In genomic region chr6:125798734-125799510, GRCh38 we compare ENCODE assay signal across 10 cellular contexts. TPM values are rescaled to one million over a fixed set of nuclear protein-coding genes. Genes with fewer than 3 reads are reported as not detected.
DNase-seq lines count a peak whose midpoint lies in the region; ATAC-seq and TF ChIP-seq lines count a peak whose summit lies in the region.
"Had no signal": no experiment of that assay in that cellular context is flagged by ENCODE, and none has a peak within 500 bp of the region (broad histone marks: within the 10 kb centered on the region; RNA-seq: fewer than 3 reads in every experiment).

No MANE protein-coding gene starts in this region.

- CTCF ChIA-PET in GM10248 (lab: Yijun Ruan, JAX) = interaction anchor here (0.9 to 17.5 kb wide), 7 partner anchors 9 to 489 kb away, joined by 3 to 241 read pairs (median 4); partner anchors contain the start of genes HINT3 and NCOA7
- CTCF ChIA-PET in CD4-positive, alpha-beta T cell (lab: Charles Lee) = interaction anchor here (1.2 kb wide), 1 partner anchor 9 kb away, joined by 3 read pairs; no protein-coding TSS in a partner anchor

- peak overlapping the region in 1 of 59 donors; percentile 6 for H3K4me3 ChIP-seq in dorsolateral prefrontal cortex
- H3K4me3 ChIP-seq: cardiac muscle cell had no signal

- DNase-seq in GM10248 (ENCODE audit: extremely low spot score) = peak; percentile 69
- DNase-seq in dorsolateral prefrontal cortex = no peak
- no peak for DNase-seq in T1000 (lab: John Stamatoyannopoulos, UW)
- no peak for DNase-seq in NCI-H2081 (lab: John Stamatoyannopoulos, UW)
- DNase-seq in left ventricle myocardium superior = no peak
- DNase-seq in CD4-positive, alpha-beta T cell = no peak

- H3K9me3 ChIP-seq in CD4-positive, alpha-beta T cell (ENCODE audit: control insufficient read depth, low read length) = no peaks in the 10 kb centered on the region

- no peaks in the 10 kb centered on the region for H3K9me3 Mint-ChIP-seq in CD4-positive, alpha-beta T cell
- H3K9me3 Mint-ChIP-seq: stimulated activated naive CD8-positive, alpha-beta T cell treated with anti-CD3 and anti-CD28 coated beads, Interleukin-15, Interleukin-2, amounts not matched to agents 100 ng/mL and 50 ng/mL, for 24 hours had no signal

- no peak overlapping the region for H3K4me3 Mint-ChIP-seq in CD4-positive, alpha-beta T cell
- H3K4me3 Mint-ChIP-seq: stimulated activated naive CD8-positive, alpha-beta T cell treated with anti-CD3 and anti-CD28 coated beads, Interleukin-15, Interleukin-2, amounts not matched to agents 100 ng/mL and 50 ng/mL, for 24 hours had no signal

- H3K27ac ChIP-seq in dorsolateral prefrontal cortex = peak overlapping the region in 40 of 59 donors; percentile 3 to 63 (median 40)
- no peak overlapping the region for H3K27ac ChIP-seq in CD4-positive, alpha-beta T cell (ENCODE audit: low read depth, low read length)
- H3K27ac ChIP-seq: cardiac muscle cell had no signal

- POLR2A ChIA-PET in GM10248 (lab: Yijun Ruan, JAX) = no interaction called here
- POLR2A ChIA-PET in CD4-positive, alpha-beta T cell (lab: Charles Lee) = interaction anchor here (0.6 to 2.7 kb wide), 4 partner anchors 8 to 425 kb away, joined by 5 to 10 read pairs (median 6); partner anchors contain the start of gene NCOA7

- intact Hi-C loops in dorsolateral prefrontal cortex (cut with DNase I) = loop anchor here in 1 of 2 donors (5.0 kb wide), 1 partner anchor 108 kb away; no protein-coding TSS in a partner anchor
- intact Hi-C loops in left ventricle myocardium superior (cut with micrococcal nuclease) = no loop called here
- intact Hi-C loops in CD4-positive, alpha-beta T cell (cut with DNase I, micrococcal nuclease) = loop anchor here in 1 of 2 experiments (5.0 kb wide), 2 partner anchors 38 to 88 kb away; no protein-coding TSS in a partner anchor

- ATAC-seq in GM21526 (IDR thresholded peaks at IDR 0.05; ENCODE audit: low FRiP score, unreplicated experiment) (peak; percentile 86), HG03469 (IDR thresholded peaks at IDR 0.05; ENCODE audit: unreplicated experiment) (peak; percentile 85), left ventricle myocardium superior (no peak)
- ATAC-seq in CD4-positive, alpha-beta T cell (ENCODE audit: poor library complexity) = no peak

- H3K27me3 ChIP-seq in dorsolateral prefrontal cortex = no peaks in the 10 kb centered on the region
- no peaks in the 10 kb centered on the region for H3K27me3 ChIP-seq in CD4-positive, alpha-beta T cell (ENCODE audit: control insufficient read depth, insufficient read depth, low read length)
- H3K27me3 ChIP-seq: cardiac muscle cell had no signal

- H3K4me1 Mint-ChIP-seq in CD4-positive, alpha-beta T cell (ENCODE audit: low read depth) = peaks cover 62% of the 10 kb centered on the region

- TF ChIP-seq CTCF in GM10248 (IDR thresholded peaks at IDR 0.05; ENCODE audit: control extremely low read depth, extremely low read depth, low read depth, missing control alignments) (no peak), dorsolateral prefrontal cortex (IDR thresholded peaks at IDR 0.05 in 54 of 56, conservative IDR thresholded peaks at IDR 0.05 in 2 of 56; ENCODE audit: low read depth in 1 of 56, partially characterized antibody in 56 of 56) (no peak)
- no peak for TF ChIP-seq CTCF in CD4-positive, alpha-beta T cell (IDR thresholded peaks at IDR 0.05)

- H3K27me3 Mint-ChIP-seq in CD4-positive, alpha-beta T cell = no peaks in the 10 kb centered on the region
- H3K27me3 Mint-ChIP-seq: stimulated activated naive CD8-positive, alpha-beta T cell treated with anti-CD3 and anti-CD28 coated beads, Interleukin-15, Interleukin-2, amounts not matched to agents 100 ng/mL and 50 ng/mL, for 24 hours had no signal

- peaks cover 32% of the 10 kb centered on the region for H3K36me3 Mint-ChIP-seq in CD4-positive, alpha-beta T cell (ENCODE audit: low read depth)

- H3K27ac Mint-ChIP-seq in CD4-positive, alpha-beta T cell = no peak overlapping the region
- H3K27ac Mint-ChIP-seq: stimulated activated naive CD8-positive, alpha-beta T cell treated with anti-CD3 and anti-CD28 coated beads, Interleukin-15, Interleukin-2, amounts not matched to agents 100 ng/mL and 50 ng/mL, for 24 hours had no signal

RNA-seq across cellular contexts. Expression of gene NCOA7, which starts 8.2 kb away (rescaled TPM):
- total RNA-seq in dorsolateral prefrontal cortex (100 to 1,000 TPM in 118 of 120 experiments, 10 to 100 TPM in 2; 63.5 to 252 (median 193) TPM), left ventricle myocardium superior (10.2 TPM)
- 10 to 100 TPM; 34.6 to 35.7 TPM for total RNA-seq in CD4-positive, alpha-beta T cell

RNA-seq across cellular contexts. Expression of gene HEY2, which starts 49.5 kb away (rescaled TPM):
- total RNA-seq in dorsolateral prefrontal cortex (10 to 100 TPM in 16 of 120 experiments, 1 to 10 TPM in 104; 3.3 to 16.5 (median 7.2) TPM), left ventricle myocardium superior (66.8 TPM)
- total RNA-seq in CD4-positive, alpha-beta T cell = under 1 TPM; 0.08 to 0.30 TPM

Comparison
In these comparisons a context has a peak if more than half of its experiments do, and no peak if none do; other contexts are left out.
1. ATAC-seq: peak in GM21526 (single experiment) and HG03469 (single experiment); none in left ventricle myocardium superior (single experiment) and CD4-positive, alpha-beta T cell (single experiment).